ENCODE assay signal across 5 cellular contexts in genomic region chr13:100141461-100141961, GRCh38. TPM values are rescaled to one million over a fixed set of nuclear protein-coding genes. Genes with fewer than 3 reads are reported as not detected.
A peak's percentile ranks its signal among the peaks of the same experiment; 100 is the strongest.
DNase-seq lines count a peak whose midpoint lies in the region; ATAC-seq, FAIRE-seq and TF ChIP-seq lines count a peak whose summit lies in the region.
"Not testable (repeated sequence)": the region's sequence is repeated elsewhere in the genome, so short reads cannot be mapped to it uniquely, and the experiment has no call there.

No MANE protein-coding gene starts in this region.

- not testable (repeated sequence) for H3K4me1 ChIP-seq in body of pancreas; colonic mucosa; small intestine (ENCODE audit: control insufficient read depth in 2 of 2, insufficient read depth in 1 of 2, low read depth in 1 of 2, low read length in 1 of 2)
- H3K4me1 ChIP-seq in mucosa of descending colon (ENCODE audit: low read depth), result peaks cover 13% of the 10 kb centered on the region

- intact Hi-C loops in body of pancreas (cut with DNase I); colonic mucosa (cut with DNase I); mucosa of descending colon (cut with DNase I, micrococcal nuclease): not testable (repeated sequence)

- WGBS in body of pancreas, 2 donors, result 85 to 86% methylated on average over 5 of the region's 5 CpGs
- WGBS in small intestine, 3 donors, result 52 to 71% (median 64%) methylated on average over 5 of the region's 5 CpGs

- H3K27ac ChIP-seq in body of pancreas (peak overlapping the region in 1 of 4 donors; percentile 47), colonic mucosa (peak overlapping the region; percentile 48)
- H3K27ac ChIP-seq in small intestine (ENCODE audit: low read depth in 1 of 2, low read length in 1 of 2), result not testable (repeated sequence)

- not testable (repeated sequence) for H3K9me3 ChIP-seq in body of pancreas; colonic mucosa; mucosa of descending colon; small intestine (ENCODE audit: control insufficient read depth, low read depth)

- not testable (repeated sequence) for H3K27me3 ChIP-seq in body of pancreas; colonic mucosa; small intestine (ENCODE audit: control insufficient read depth in 2 of 2, insufficient read depth in 2 of 2, low read length in 2 of 2)

- ATAC-seq in body of pancreas, result peak; percentile 42
- peak; percentile 96 for ATAC-seq in mucosa of descending colon

- peak; percentile 35 for DNase-seq in LoVo (ENCODE audit: low spot score)
- DNase-seq in body of pancreas, result not testable (repeated sequence)
- DNase-seq in colonic mucosa, result peak; percentile 73
- DNase-seq in mucosa of descending colon, result peak in 2 of 3 donors; percentile 53 to 76
- DNase-seq in small intestine, result peak; percentile 85

- not testable (repeated sequence) for H3K36me3 ChIP-seq in body of pancreas (replicated peaks in 1 of 2; ENCODE audit: insufficient read depth in 1 of 2, low read depth in 2 of 2); colonic mucosa; mucosa of descending colon (ENCODE audit: low read depth); small intestine (ENCODE audit: control insufficient read depth in 2 of 2, insufficient read depth in 2 of 2, low read length in 2 of 2)

- FAIRE-seq in small intestine (lab: Jason Lieb, UNC), result peak; percentile 83

- not testable (repeated sequence) for TF ChIP-seq CTCF in body of pancreas (IDR thresholded peaks at IDR 0.05); colonic mucosa (IDR thresholded peaks at IDR 0.05); mucosa of descending colon (IDR thresholded peaks at IDR 0.05)

- H3K4me3 ChIP-seq in body of pancreas; colonic mucosa; mucosa of descending colon; small intestine (ENCODE audit: low read depth in 1 of 2, low read length in 2 of 2): not testable (repeated sequence)

- H3K9ac ChIP-seq in colonic mucosa (ENCODE audit: low read depth in 2 of 2, low read length in 2 of 2), result not testable (repeated sequence)

- not testable (repeated sequence) for TF ChIP-seq POLR2A in body of pancreas (IDR thresholded peaks at IDR 0.05)

RNA-seq across cellular contexts. Expression of gene PCCA, which starts 52.6 kb away (rescaled TPM):
- 10 to 100 TPM; 45.2 to 46.2 TPM for total RNA-seq in body of pancreas
- total RNA-seq in colonic mucosa, result 100 to 1,000 TPM in 1 of 2 donors, 10 to 100 TPM in 1; 65.5 to 109 TPM
- 10 to 100 TPM; 55.7 to 98.6 (median 70.5) TPM for total RNA-seq in mucosa of descending colon
- 10 to 100 TPM in 2 of 3 donors, 1 to 10 TPM in 1; 3.0 to 18.6 (median 11.0) TPM for polyA plus RNA-seq in small intestine
